Comparison of ENCODE assay signal across 8 cellular contexts in genomic region chr11:118910309-118911112, GRCh38. TPM values are rescaled to one million over a fixed set of nuclear protein-coding genes. Genes with fewer than 3 reads are reported as not detected.
DNase-seq lines count a peak whose midpoint lies in the region; ATAC-seq and TF ChIP-seq lines count a peak whose summit lies in the region.

No MANE protein-coding gene starts in this region.

- H3K4me3 Mint-ChIP-seq in progenitor cell of endocrine pancreas (ENCODE audit: low read depth): peak overlapping the region; percentile 67

- H3K4me3 ChIP-seq in Peyer's patch: peak overlapping the region; percentile 18 to 48 (median 34)

- H3K36me3 ChIP-seq in Peyer's patch: peaks cover 0 to 26% (median 0%) of the 10 kb centered on the region in 3 donors

- TF ChIP-seq CTCF in Peyer's patch (IDR thresholded peaks at IDR 0.05): peak in 1 of 6 experiments; percentile 17
- no peak for TF ChIP-seq CTCF in progenitor cell of endocrine pancreas (IDR thresholded peaks at IDR 0.05; ENCODE audit: unreplicated experiment)

- H3K4me1 ChIP-seq in Peyer's patch: peaks cover 20 to 81% (median 52%) of the 10 kb centered on the region in 4 donors

- peaks cover 33% of the 10 kb centered on the region for H3K4me1 Mint-ChIP-seq in progenitor cell of endocrine pancreas (ENCODE audit: low read depth)

- H3K9me3 ChIP-seq in Peyer's patch: no peaks in the 10 kb centered on the region

- H3K27me3 ChIP-seq in Peyer's patch: no peaks in the 10 kb centered on the region

- peak; percentile 58 for DNase-seq in DMS53 treated with DMSO at 0.1 percent for 48 hours (lab: John Stamatoyannopoulos, UW; ENCODE audit: unreplicated experiment)
- peak in 2 of 3 donors; percentile 71 to 73 for DNase-seq in Peyer's patch
- peak; percentile 79 for DNase-seq in amniotic stem cell (lab: John Stamatoyannopoulos, UW)
- peak; percentile 89 for DNase-seq in left ventricle myocardium superior
- DNase-seq in progenitor cell of endocrine pancreas (ENCODE audit: low spot score, unreplicated experiment): peak; percentile 60
- DNase-seq in COLO829 (ENCODE audit: low spot score): no peak
- no peak for DNase-seq in COR-L47 (lab: John Stamatoyannopoulos, UW)

- no peaks in the 10 kb centered on the region for H3K9me3 Mint-ChIP-seq in progenitor cell of endocrine pancreas (ENCODE audit: low read depth)

- ATAC-seq in left ventricle myocardium superior (peak; percentile 53), HG03196 (IDR thresholded peaks at IDR 0.05; ENCODE audit: unreplicated experiment) (no peak)

- no peaks in the 10 kb centered on the region for H3K36me3 Mint-ChIP-seq in progenitor cell of endocrine pancreas (ENCODE audit: insufficient read depth)

- H3K27ac ChIP-seq in Peyer's patch: peak overlapping the region; percentile 89 to 99 (median 96)

- intact Hi-C loops in left ventricle myocardium superior (cut with micrococcal nuclease): no loop called here

- H3K27ac Mint-ChIP-seq in progenitor cell of endocrine pancreas: peak overlapping the region; percentile 91

- TF ChIP-seq POLR2A in Peyer's patch (IDR thresholded peaks at IDR 0.05): peak in 1 of 2 donors; percentile 44

- H3K27me3 Mint-ChIP-seq in progenitor cell of endocrine pancreas: no peaks in the 10 kb centered on the region

RNA-seq across cellular contexts. Expression of gene BCL9L, which starts 15.2 kb away (rescaled TPM):
- 10 to 100 TPM; 26.4 to 51.3 (median 34.1) TPM for total RNA-seq in Peyer's patch
- 44.7 TPM for total RNA-seq in left ventricle myocardium superior
- total RNA-seq in progenitor cell of endocrine pancreas: 26.4 and 30.3 TPM in 2 replicates

RNA-seq across cellular contexts. Expression of gene CXCR5, which starts 26.8 kb away (rescaled TPM):
- total RNA-seq in Peyer's patch (1 to 10 TPM in 2 of 4 donors, under 1 TPM in 1, not detected in 1; 0.66 to 7.4 (median 1.1) TPM), left ventricle myocardium superior (not detected), progenitor cell of endocrine pancreas (not detected in 2 replicates)

RNA-seq across cellular contexts. Expression of gene UPK2, which starts 45.6 kb away (rescaled TPM):
- total RNA-seq in Peyer's patch (not detected), left ventricle myocardium superior (not detected), progenitor cell of endocrine pancreas (0.41 TPM in 1 of 2 replicates, not detected in the other)

Comparison
In these comparisons a context has a peak if more than half of its experiments do, and no peak if none do; other contexts are left out.
1. DNase-seq: peak in DMS53 treated with DMSO at 0.1 percent for 48 hours (single experiment), Peyer's patch (2 of 3), amniotic stem cell (single experiment), left ventricle myocardium superior (single experiment) and progenitor cell of endocrine pancreas (single experiment); none in COLO829 (single experiment) and COR-L47 (single experiment).